In the genomic region with DNA sequence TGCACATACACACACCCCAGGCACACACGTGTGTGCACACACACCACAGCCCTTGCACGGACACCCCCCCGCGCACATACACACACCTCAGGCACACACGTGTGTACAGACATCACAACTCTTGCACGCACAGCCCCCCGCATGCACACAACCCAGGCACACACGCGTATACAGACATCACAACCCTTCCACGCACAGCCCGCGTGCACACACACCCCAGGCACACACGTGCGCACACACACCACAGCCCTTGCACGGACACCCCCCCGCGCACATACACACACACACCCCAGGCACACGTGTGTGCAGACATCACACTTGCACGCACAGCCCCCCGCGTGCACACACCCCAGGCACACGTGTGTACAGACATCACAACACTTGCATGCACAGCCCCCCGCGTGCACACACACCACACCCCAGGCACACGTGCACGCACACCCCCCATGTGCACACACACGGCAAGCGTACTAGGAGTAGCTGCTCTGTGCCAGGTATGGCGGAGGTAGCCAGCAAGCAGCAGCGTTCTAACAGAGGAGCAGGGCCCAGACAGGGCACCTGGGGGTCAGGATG, we compare ENCODE assay signal across 21 cellular contexts.
"Had no signal": no experiment of that assay in that cellular context is flagged by ENCODE, and none has a peak within 500 bp of the region (broad histone marks: within the 10 kb centered on the region; RNA-seq: fewer than 3 reads in every experiment).

No MANE protein-coding gene starts in this region.

- ATAC-seq: activated CD8-positive, alpha-beta T cell treated with anti-CD3 and anti-CD28 coated beads, Interleukin-2, amount 10 ng/mL, durations not matched to agents 7 days and 5 days; left cardiac atrium; SK-N-SH treated with all-trans-retinoic acid at 6 μM for 48 hours had no signal

- DNase-seq: activated CD4-positive, alpha-beta T cell treated with anti-CD3 and anti-CD28 coated beads, Interleukin-2, amount 10 ng/mL, durations not matched to agents 7 days and 5 days; activated CD4-positive, CD25-positive, alpha-beta regulatory T cell; activated CD8-positive, alpha-beta T cell treated with anti-CD3 and anti-CD28 coated beads, Interleukin-2, amount 10 ng/mL, durations not matched to agents 7 days and 5 days; activated naive CD4-positive, alpha-beta T cell treated with Interleukin-2 at 50 U/mL for 16 hours; activated T-cell treated with anti-CD3 and anti-CD28 coated beads, Interleukin-2, amount 50 U/mL, for 24 hours; hippocampal formation; left cardiac atrium; lower lobe of right lung; occipital lobe; stimulated activated CD4-positive, alpha-beta T cell treated with anti-CD3 and anti-CD28 coated beads, Interleukin-12 subunit alpha, Interleukin-12 subunit beta, amount 100 ng/mL, for 4 hours; stimulated activated CD4-positive, alpha-beta T cell treated with anti-CD3 and anti-CD28 coated beads, Interleukin-1b, Interleukin-23, amount 100 ng/mL, for 48 hours; T-helper 1 cell; T1000 had no signal

- H3K4me1 Mint-ChIP-seq: central memory CD8-positive, alpha-beta T cell had no signal

- H3K27me3 Mint-ChIP-seq: activated CD4-positive, alpha-beta T cell treated with anti-CD3 and anti-CD28 coated beads, Interleukin-2, amount 10 ng/mL, durations not matched to agents 7 days and 5 days; activated T-cell treated with anti-CD3 and anti-CD28 coated beads, Interleukin-2, amount 50 U/mL, for 24 hours; central memory CD8-positive, alpha-beta T cell had no signal

- H3K27ac Mint-ChIP-seq: activated CD4-positive, alpha-beta T cell treated with anti-CD3 and anti-CD28 coated beads, Interleukin-2, amount 10 ng/mL, durations not matched to agents 7 days and 5 days; activated CD8-positive, alpha-beta T cell treated with anti-CD3 and anti-CD28 coated beads, Interleukin-2, amount 10 ng/mL, durations not matched to agents 7 days and 5 days; activated T-cell treated with anti-CD3 and anti-CD28 coated beads, Interleukin-2, amount 50 U/mL, for 24 hours; activated T-helper 2 cell treated with anti-CD3 and anti-CD28 coated beads, Interferon-gamma antibody, Interleukin-2, Interleukin-4, amounts not matched to agents 10 μg/mL and 5 μg/mL and 100 μg/mL, durations not matched to agents 14 hours and 24 hours and 36 hours; nephron had no signal

- H3K9me3 Mint-ChIP-seq: activated CD4-positive, alpha-beta T cell treated with anti-CD3 and anti-CD28 coated beads, Interleukin-2, amount 10 ng/mL, durations not matched to agents 7 days and 5 days; activated T-cell treated with anti-CD3 and anti-CD28 coated beads, Interleukin-2, amount 50 U/mL, for 24 hours; activated T-helper 2 cell treated with anti-CD3 and anti-CD28 coated beads, Interferon-gamma antibody, Interleukin-2, Interleukin-4, amounts not matched to agents 10 μg/mL and 5 μg/mL and 100 μg/mL, durations not matched to agents 14 hours and 24 hours and 36 hours; central memory CD8-positive, alpha-beta T cell; nephron had no signal

- H3K9me3 ChIP-seq: ascending aorta, esophagus muscularis mucosa, lower lobe of right lung, thoracic aorta, upper lobe of left lung had no signal

- H3K4me3 Mint-ChIP-seq: activated CD4-positive, alpha-beta T cell treated with anti-CD3 and anti-CD28 coated beads, Interleukin-2, amount 10 ng/mL, durations not matched to agents 7 days and 5 days; activated CD8-positive, alpha-beta T cell treated with anti-CD3 and anti-CD28 coated beads, Interleukin-2, amount 10 ng/mL, durations not matched to agents 7 days and 5 days; activated T-cell treated with anti-CD3 and anti-CD28 coated beads, Interleukin-2, amount 50 U/mL, for 24 hours; central memory CD8-positive, alpha-beta T cell; nephron had no signal
